ENCODE assay signal across 16 cellular contexts in genomic region chr16:89908236-89908635, GRCh38. TPM values are rescaled to one million over a fixed set of nuclear protein-coding genes. Genes with fewer than 3 reads are reported as not detected.
DNase-seq lines count a peak whose midpoint lies in the region; ATAC-seq, FAIRE-seq and TF ChIP-seq lines count a peak whose summit lies in the region.
"Had no signal": no experiment of that assay in that cellular context is flagged by ENCODE, and none has a peak within 500 bp of the region (broad histone marks: within the 10 kb centered on the region; RNA-seq: fewer than 3 reads in every experiment).

No MANE protein-coding gene starts in this region.

- DNase-seq in H7 (peak; percentile 36), MG63 (peak; percentile 22), H1 (ENCODE audit: low read depth in 1 of 2, low spot score in 2 of 2) (no peak), mesendoderm (no peak), upper lobe of left lung (no peak), NCI-H146 treated with DMSO at 0.1 percent for 48 hours (lab: John Stamatoyannopoulos, UW; ENCODE audit: unreplicated experiment) (no peak), HTR-8/SVneo (ENCODE audit: insufficient read length, low spot score) (no peak)
- DNase-seq: AML-193, DMS153, DMS79, GF-D8, IMR-90 had no signal

- no peak overlapping the region for H3K27ac ChIP-seq in H1 (ENCODE audit: low read depth, low read length)
- no peak overlapping the region for H3K27ac ChIP-seq in mesendoderm (ENCODE audit: low read depth, low read length)
- no peak overlapping the region for H3K27ac ChIP-seq in upper lobe of left lung

- H4K91ac ChIP-seq in H1 (replicated peaks; ENCODE audit: insufficient read length, low read length) = no peak overlapping the region

- H3K56ac ChIP-seq in H1 (replicated peaks; ENCODE audit: insufficient read length, low read depth, low read length) = no peak overlapping the region
- no peak overlapping the region for H3K56ac ChIP-seq in mesendoderm (ENCODE audit: low read length)

- no peak overlapping the region for H2AFZ ChIP-seq in H1 (ENCODE audit: low read length)

- ATAC-seq in upper lobe of left lung (ENCODE audit: low FRiP score in 2 of 2) = no peak
- ATAC-seq: K562 had no signal

- H3K79me2 ChIP-seq in H1 (ENCODE audit: control insufficient read depth in 1 of 2, insufficient read depth in 2 of 2, low read length in 2 of 2) (no peaks in the 10 kb centered on the region), mesendoderm (ENCODE audit: control insufficient read depth, insufficient read depth, low read length) (no peaks in the 10 kb centered on the region)

- CTCF ChIA-PET in H1 (lab: Charles Lee; ENCODE audit: partially characterized antibody) = interaction anchor here (0.9 to 5.9 kb wide), 6 partner anchors 13 to 170 kb away, joined by 3 to 70 read pairs (median 11); partner anchors contain the start of genes MC1R and TUBB3

- no peak for FAIRE-seq in H1 (lab: Jason Lieb, UNC)
- FAIRE-seq in HTR-8/SVneo (lab: Jason Lieb, UNC) = no peak
- FAIRE-seq: A204.1, GM19239, K562 had no signal

- H3K36me3 ChIP-seq in H7 (replicated peaks; ENCODE audit: control insufficient read depth, insufficient read depth, low read length) (peaks cover 9% of the 10 kb centered on the region), MG63 (peaks cover 12% of the 10 kb centered on the region), H1 (ENCODE audit: control insufficient read depth in 2 of 4, insufficient read depth in 4 of 4, low read length in 3 of 4) (peaks cover 2 to 17% (median 9%) of the 10 kb centered on the region in 4 experiments; a peak in 7 of 8 replicates), mesendoderm (ENCODE audit: control insufficient read depth, insufficient read depth, low read length) (peaks cover 16% of the 10 kb centered on the region), upper lobe of left lung (peaks cover 7 to 87% (median 69%) of the 10 kb centered on the region in 4 donors)

- peaks cover 0 to 2% (median 0%) of the 10 kb centered on the region in 4 experiments; a peak in 4 of 7 replicates for H3K4me1 ChIP-seq in H1 (replicated peaks in 1 of 4; ENCODE audit: control insufficient read depth in 3 of 4, insufficient read depth in 4 of 4, low read length in 3 of 4)
- no peaks in the 10 kb centered on the region for H3K4me1 ChIP-seq in mesendoderm (ENCODE audit: control insufficient read depth, low read depth, low read length)
- H3K4me1 ChIP-seq in upper lobe of left lung = peaks cover 0 to 7% (median 4%) of the 10 kb centered on the region in 4 donors

- H3K9ac ChIP-seq in H1 (replicated peaks in 1 of 4; ENCODE audit: extremely low read depth in 1 of 4, low read depth in 3 of 4, low read length in 3 of 4) = no peak overlapping the region
- no peak overlapping the region for H3K9ac ChIP-seq in mesendoderm (ENCODE audit: low read length)

- H2BK15ac ChIP-seq in H1 (ENCODE audit: low read length) (no peak overlapping the region), mesendoderm (replicated peaks; ENCODE audit: low read depth) (no peak overlapping the region)

- H4K20me1 ChIP-seq in H1 (replicated peaks in 1 of 2; ENCODE audit: control insufficient read depth in 1 of 2, insufficient read depth in 2 of 2, low read length in 2 of 2) = no peaks in the 10 kb centered on the region

- TF ChIP-seq RAD21 in H1 (IDR thresholded peaks at IDR 0.05 in 1 of 2, conservative IDR thresholded peaks at IDR 0.05 in 1 of 2; ENCODE audit: low read depth in 2 of 2, low read length in 2 of 2) = no peak

- no peak overlapping the region for H2AK5ac ChIP-seq in H1 (ENCODE audit: low read depth, low read length)
- no peak overlapping the region for H2AK5ac ChIP-seq in mesendoderm (ENCODE audit: low read length)

- H3K79me1 ChIP-seq in H1 (ENCODE audit: low read depth, low read length) (no peaks in the 10 kb centered on the region), mesendoderm (ENCODE audit: low read length) (no peaks in the 10 kb centered on the region)

- no peak overlapping the region for H2BK20ac ChIP-seq in H1 (ENCODE audit: low read length)

- no peak overlapping the region for H3K4ac ChIP-seq in H1 (replicated peaks; ENCODE audit: insufficient read length, low read depth, low read length)
- H3K4ac ChIP-seq in mesendoderm (ENCODE audit: low read depth, low read length) = no peak overlapping the region

- H4K8ac ChIP-seq in H1 (ENCODE audit: extremely low read depth, insufficient read depth, low read length) = no peak overlapping the region
- H4K8ac ChIP-seq in mesendoderm (ENCODE audit: low read depth, low read length) = no peak overlapping the region

- H3K23ac ChIP-seq in H1 (ENCODE audit: insufficient read length) (no peak overlapping the region), mesendoderm (ENCODE audit: low read length) (no peak overlapping the region)

- TF ChIP-seq CTCF in H1 (IDR thresholded peaks at IDR 0.05; ENCODE audit: control extremely low read depth in 1 of 3, insufficient read depth in 1 of 3, low read depth in 1 of 3, low read length in 3 of 3) (no peak), upper lobe of left lung (IDR thresholded peaks at IDR 0.05) (no peak)

- no peak overlapping the region for H2BK120ac ChIP-seq in H1 (replicated peaks; ENCODE audit: low read depth, low read length)
- H2BK120ac ChIP-seq in mesendoderm (ENCODE audit: low read depth, low read length) = no peak overlapping the region

- POLR2A ChIA-PET in H1 (lab: Charles Lee; ENCODE audit: partially characterized antibody) = interaction anchor here (0.9 to 6.5 kb wide), 4 partner anchors 10 to 65 kb away, joined by 3 to 71 read pairs (median 10); partner anchors contain the start of genes MC1R and TUBB3

- WGBS in H1 (ENCODE audit: extremely low coverage in 1 of 2, insufficient coverage in 1 of 2, insufficient read length in 1 of 2, insufficient replicate concordance in 2 of 2, low coverage in 1 of 2, low lambda C conversion rate in 2 of 2, missing lambda C conversion rate in 1 of 2), 2 experiments = no CpG with 5 or more reads among the region's 4 CpGs
- WGBS in mesendoderm (ENCODE audit: extremely low coverage, insufficient coverage, low lambda C conversion rate) = no CpG with 5 or more reads among the region's 4 CpGs
- 95 to 99% methylated on average over 4 of the region's 4 CpGs for WGBS in upper lobe of left lung, 2 donors

- H2BK5ac ChIP-seq in H1 (ENCODE audit: low read depth, low read length) (no peak overlapping the region), mesendoderm (ENCODE audit: low read length) (no peak overlapping the region)

- H3K9me3 ChIP-seq in MG63 = peaks cover 3% of the 10 kb centered on the region
- peaks cover 0 to 19% of the 10 kb centered on the region in 2 experiments; a peak in 3 of 4 replicates for H3K9me3 ChIP-seq in H1 (ENCODE audit: insufficient read depth in 2 of 2, low read depth in 1 of 2, low read length in 1 of 2)
- H3K9me3 ChIP-seq in upper lobe of left lung = no peaks in the 10 kb centered on the region

- H2BK12ac ChIP-seq in H1 (ENCODE audit: low read depth, low read length) = no peak overlapping the region

- H4K5ac ChIP-seq in H1 (ENCODE audit: insufficient read length, low read depth, low read length) (no peak overlapping the region), mesendoderm (ENCODE audit: low read length) (no peak overlapping the region)

- no peaks in the 10 kb centered on the region; the same call in 1 of the 2 replicates for H3K23me2 ChIP-seq in H1 (ENCODE audit: low read depth, low read length)

- TF ChIP-seq POLR2A in H1 (IDR thresholded peaks at IDR 0.05; ENCODE audit: control extremely low read depth in 1 of 2, low read depth in 2 of 2, low read length in 2 of 2) = no peak
- TF ChIP-seq POLR2A in upper lobe of left lung (IDR thresholded peaks at IDR 0.05) = no peak

- no peak overlapping the region for H3K4me2 ChIP-seq in H1 (ENCODE audit: insufficient read depth in 1 of 2, low read depth in 2 of 2, low read length in 2 of 2)
- H3K4me2 ChIP-seq in mesendoderm (ENCODE audit: low read length) = no peak overlapping the region

- no peak overlapping the region for H3K18ac ChIP-seq in H1 (ENCODE audit: extremely low read depth, low read length)
- no peak overlapping the region for H3K18ac ChIP-seq in mesendoderm (ENCODE audit: low read length)

- no peaks in the 10 kb centered on the region for H3K27me3 ChIP-seq in H7 (ENCODE audit: control insufficient read depth, insufficient read depth, low read length)
- 0 out of 2 replicates have a peak, but pooled peaks cover 2% of the 10 kb centered on the region for H3K27me3 ChIP-seq in MG63
- no peaks in the 10 kb centered on the region for H3K27me3 ChIP-seq in H1 (replicated peaks in 1 of 4; ENCODE audit: control insufficient read depth in 3 of 4, extremely low read depth in 1 of 4, insufficient read depth in 3 of 4, low read length in 3 of 4)
- no peaks in the 10 kb centered on the region for H3K27me3 ChIP-seq in mesendoderm (ENCODE audit: insufficient read depth, low read length, poor library complexity)
- no peaks in the 10 kb centered on the region for H3K27me3 ChIP-seq in upper lobe of left lung

- H3K4me3 ChIP-seq in H7 (ENCODE audit: insufficient read depth, low read depth, low read length) = no peak overlapping the region
- H3K4me3 ChIP-seq in MG63 = no peak overlapping the region
- H3K4me3 ChIP-seq in H1 (ENCODE audit: extremely low read depth in 1 of 4, insufficient read depth in 2 of 4, low read depth in 3 of 4, low read length in 4 of 4) = no peak overlapping the region
- H3K4me3 ChIP-seq in mesendoderm (ENCODE audit: low read length) = no peak overlapping the region
- H3K4me3 ChIP-seq in upper lobe of left lung = no peak overlapping the region
- H3K4me3 ChIP-seq: K562 had no signal

- no peak overlapping the region for H3K14ac ChIP-seq in H1 (ENCODE audit: insufficient read length)

- TF ChIP-seq EP300 in H1 (IDR thresholded peaks at IDR 0.05; ENCODE audit: borderline replicate concordance in 1 of 2, low read depth in 2 of 2, low read length in 2 of 2) = no peak
- TF ChIP-seq EP300 in upper lobe of left lung (IDR thresholded peaks at IDR 0.05) = no peak

RNA-seq across cellular contexts. Expression of gene MC1R, which starts 10.4 kb away (rescaled TPM):
- total RNA-seq in H7 (2014; rRNA removed; shearing (Covaris generic)) = 5.6 and 6.5 TPM in 2 replicates
- 12.1 and 21.1 TPM in 2 replicates for total RNA-seq in MG63 (2014; rRNA removed; shearing (Covaris generic); ENCODE audit: low replicate concordance)
- 2.0 and 2.2 TPM in 2 replicates for total RNA-seq in H1 (2021; fragmentation: NEBNext Ultra II Directional; extraction: Animal tissue kit (Norgen Biotek cat#: 25700))
- polyA plus RNA-seq in H1 (2011; rRNA removed) = 2.9 and 4.3 TPM in 2 replicates
- 3.7 TPM for polyA plus RNA-seq in H1 (2011; cell fraction: cytosol; rRNA removed)
- polyA plus RNA-seq in H1 (2011; cell fraction: nucleus; rRNA removed) = 7.6 TPM
- 1.8 to 3.0 TPM (median 2.2 TPM) in 4 replicates for polyA plus RNA-seq in H1 (2012, experiment 1 of 2)
- polyA plus RNA-seq in H1 (2012, experiment 2 of 2) = 1.8 TPM
- 1.2 TPM for polyA plus RNA-seq in H1 (2013, experiment 1 of 2)
- polyA plus RNA-seq in H1 (2013, experiment 2 of 2) = 1.5 TPM
- 3.3 and 5.0 TPM in 2 replicates for polyA minus RNA-seq in H1 (2011; rRNA and poly(A)+ RNA removed)
- 3.2 TPM for polyA minus RNA-seq in H1 (2011; cell fraction: cytosol; rRNA and poly(A)+ RNA removed)
- polyA minus RNA-seq in H1 (2011; cell fraction: nucleus; rRNA and poly(A)+ RNA removed) = 4.5 TPM
- 1.2 TPM for polyA plus RNA-seq in mesendoderm (2013, experiment 1 of 2)
- polyA plus RNA-seq in mesendoderm (2013, experiment 2 of 2) = 0.98 TPM
- 10 to 100 TPM in 2 of 6 donors, 1 to 10 TPM in 4; 4.9 to 44.0 (median 7.0) TPM for total RNA-seq in upper lobe of left lung

RNA-seq across cellular contexts. Expression of gene TUBB3, which starts 14.9 kb away (rescaled TPM):
- total RNA-seq in H7 (2014; rRNA removed; shearing (Covaris generic)) = 390 and 607 TPM in 2 replicates
- 803 and 1,289 TPM in 2 replicates for total RNA-seq in MG63 (2014; rRNA removed; shearing (Covaris generic); ENCODE audit: low replicate concordance)
- total RNA-seq in H1 (2021; fragmentation: NEBNext Ultra II Directional; extraction: Animal tissue kit (Norgen Biotek cat#: 25700)) = 275 and 292 TPM in 2 replicates
- 393 and 420 TPM in 2 replicates for polyA plus RNA-seq in H1 (2011; rRNA removed)
- 210 TPM for polyA plus RNA-seq in H1 (2011; cell fraction: cytosol; rRNA removed)
- polyA plus RNA-seq in H1 (2011; cell fraction: nucleus; rRNA removed) = 252 TPM
- polyA plus RNA-seq in H1 (2012, experiment 1 of 2) = 287 to 415 TPM (median 389 TPM) in 4 replicates
- polyA plus RNA-seq in H1 (2012, experiment 2 of 2) = 421 TPM
- 211 TPM for polyA plus RNA-seq in H1 (2013, experiment 1 of 2)
- polyA plus RNA-seq in H1 (2013, experiment 2 of 2) = 208 TPM
- 165 and 205 TPM in 2 replicates for polyA minus RNA-seq in H1 (2011; rRNA and poly(A)+ RNA removed)
- 155 TPM for polyA minus RNA-seq in H1 (2011; cell fraction: cytosol; rRNA and poly(A)+ RNA removed)
- polyA minus RNA-seq in H1 (2011; cell fraction: nucleus; rRNA and poly(A)+ RNA removed) = 91.3 TPM
- polyA plus RNA-seq in mesendoderm (2013, experiment 1 of 2) = 96.5 TPM
- polyA plus RNA-seq in mesendoderm (2013, experiment 2 of 2) = 103 TPM
- 1 to 10 TPM in 3 of 6 donors, under 1 TPM in 2, not detected in 1; 0.33 to 9.2 (median 2.1) TPM for total RNA-seq in upper lobe of left lung
- polyA plus RNA-seq: CD4-positive, alpha-beta memory T cell had no signal

RNA-seq across cellular contexts. Expression of gene TCF25, which starts 34.8 kb away (rescaled TPM):
- total RNA-seq in H7 (2014; rRNA removed; shearing (Covaris generic)) = 70.5 and 71.8 TPM in 2 replicates
- 53.2 and 71.3 TPM in 2 replicates for total RNA-seq in MG63 (2014; rRNA removed; shearing (Covaris generic); ENCODE audit: low replicate concordance)
- total RNA-seq in H1 (2021; fragmentation: NEBNext Ultra II Directional; extraction: Animal tissue kit (Norgen Biotek cat#: 25700)) = 92.2 and 102 TPM in 2 replicates
- polyA plus RNA-seq in H1 (2011; rRNA removed) = 78.1 and 102 TPM in 2 replicates
- 84.5 TPM for polyA plus RNA-seq in H1 (2011; cell fraction: cytosol; rRNA removed)
- polyA plus RNA-seq in H1 (2011; cell fraction: nucleus; rRNA removed) = 230 TPM
- polyA plus RNA-seq in H1 (2012, experiment 1 of 2) = 112 to 138 TPM (median 135 TPM) in 4 replicates
- 70.6 TPM for polyA plus RNA-seq in H1 (2012, experiment 2 of 2)
- polyA plus RNA-seq in H1 (2013, experiment 1 of 2) = 86.9 TPM
- 84.9 TPM for polyA plus RNA-seq in H1 (2013, experiment 2 of 2)
- 58.3 and 62.0 TPM in 2 replicates for polyA minus RNA-seq in H1 (2011; rRNA and poly(A)+ RNA removed)
- 56.6 TPM for polyA minus RNA-seq in H1 (2011; cell fraction: cytosol; rRNA and poly(A)+ RNA removed)
- 49.3 TPM for polyA minus RNA-seq in H1 (2011; cell fraction: nucleus; rRNA and poly(A)+ RNA removed)
- 89.8 TPM for polyA plus RNA-seq in mesendoderm (2013, experiment 1 of 2)
- 88.1 TPM for polyA plus RNA-seq in mesendoderm (2013, experiment 2 of 2)
- total RNA-seq in upper lobe of left lung = 1,000 to 10,000 TPM in 1 of 6 donors, 100 to 1,000 TPM in 5; 132 to 1,060 (median 211) TPM

RNA-seq across cellular contexts. Expression of gene DEF8, which starts 40.3 kb away (rescaled TPM):
- 65.0 and 67.2 TPM in 2 replicates for total RNA-seq in H7 (2014; rRNA removed; shearing (Covaris generic))
- 357 and 571 TPM in 2 replicates for total RNA-seq in MG63 (2014; rRNA removed; shearing (Covaris generic); ENCODE audit: low replicate concordance)
- total RNA-seq in H1 (2021; fragmentation: NEBNext Ultra II Directional; extraction: Animal tissue kit (Norgen Biotek cat#: 25700)) = 48.3 and 53.0 TPM in 2 replicates
- 110 and 155 TPM in 2 replicates for polyA plus RNA-seq in H1 (2011; rRNA removed)
- 106 TPM for polyA plus RNA-seq in H1 (2011; cell fraction: cytosol; rRNA removed)
- polyA plus RNA-seq in H1 (2011; cell fraction: nucleus; rRNA removed) = 160 TPM
- polyA plus RNA-seq in H1 (2012, experiment 1 of 2) = 35.4 to 56.5 TPM (median 53.7 TPM) in 4 replicates
- 59.8 TPM for polyA plus RNA-seq in H1 (2012, experiment 2 of 2)
- 47.6 TPM for polyA plus RNA-seq in H1 (2013, experiment 1 of 2)
- polyA plus RNA-seq in H1 (2013, experiment 2 of 2) = 46.6 TPM
- polyA minus RNA-seq in H1 (2011; rRNA and poly(A)+ RNA removed) = 44.0 and 65.5 TPM in 2 replicates
- polyA minus RNA-seq in H1 (2011; cell fraction: cytosol; rRNA and poly(A)+ RNA removed) = 40.0 TPM
- 30.4 TPM for polyA minus RNA-seq in H1 (2011; cell fraction: nucleus; rRNA and poly(A)+ RNA removed)
- 43.6 TPM for polyA plus RNA-seq in mesendoderm (2013, experiment 1 of 2)
- polyA plus RNA-seq in mesendoderm (2013, experiment 2 of 2) = 44.8 TPM
- 100 to 1,000 TPM in 2 of 6 donors, 10 to 100 TPM in 4; 45.7 to 671 (median 80.5) TPM for total RNA-seq in upper lobe of left lung

Comparison
In these comparisons a context has a peak if more than half of its experiments do, and no peak if none do; other contexts are left out.
1. DNase-seq: peak in H7 (single experiment) and MG63 (single experiment); none in H1 (0 of 2), mesendoderm (single experiment), upper lobe of left lung (0 of 2), NCI-H146 treated with DMSO at 0.1 percent for 48 hours (single experiment) and HTR-8/SVneo (single experiment).
2. RNA of gene TUBB3, which starts 14.9 kb away (total RNA-seq): 803 to 1,289 TPM in MG63, 390 to 607 TPM in H7 and 275 to 292 TPM in H1; 0.33 to 9.2 TPM in upper lobe of left lung; every median in the first group is over 10 times any median in the second.